ENCODE assay signal across 1 cellular context in the genomic region with DNA sequence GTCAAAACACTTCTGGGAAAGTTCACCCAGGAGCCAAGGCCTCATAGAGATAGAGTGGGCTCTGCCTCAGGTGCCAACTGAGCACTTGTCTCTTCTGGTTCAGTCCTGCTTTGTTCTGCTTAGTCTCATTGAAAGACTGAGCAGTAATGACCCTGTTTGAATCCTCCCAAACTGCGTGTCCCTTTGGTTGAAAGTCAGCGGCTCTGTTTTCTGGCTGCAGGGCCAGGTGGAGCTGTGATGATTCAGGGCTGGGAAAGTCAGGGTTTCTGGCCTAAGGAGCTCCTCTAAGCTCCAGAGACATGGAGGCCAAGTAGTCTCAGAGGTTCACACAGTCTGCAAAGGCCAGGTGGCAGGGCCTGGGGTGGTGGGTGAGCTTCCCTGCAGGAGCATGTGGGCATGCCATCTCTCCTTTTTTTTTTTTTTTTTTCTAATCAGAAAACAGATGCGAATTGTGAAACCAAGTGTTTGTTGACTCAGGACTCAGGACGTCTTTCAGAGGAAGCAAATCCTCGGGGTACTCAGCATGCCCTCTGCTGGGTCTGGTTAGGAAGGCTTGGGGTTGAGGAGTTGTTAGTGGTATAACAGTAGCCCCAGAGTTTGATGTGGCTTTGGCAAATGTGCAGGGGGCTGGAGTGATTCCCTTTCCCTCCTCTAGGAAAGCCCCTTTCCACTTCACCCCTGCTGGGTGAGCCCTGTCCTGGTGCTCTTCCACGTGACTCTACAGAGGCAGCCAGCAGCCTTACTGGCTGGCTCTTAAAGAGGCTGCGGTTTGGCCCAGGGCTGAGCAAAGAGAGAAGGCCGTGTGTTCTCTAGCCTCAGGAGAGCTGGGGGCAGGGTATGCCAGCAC.
TF ChIP-seq lines count a peak whose summit lies in the region.

No MANE protein-coding gene starts in this region.

TF ChIP-seq in WTC11, 78 proteins besides CTCF, POLR2A, EP300 and RAD21 (continued from another document):
- no peak for TF ChIP-seq RORB (CRISPR knock-in tag; IDR thresholded peaks at IDR 0.05)
